ENCODE assay signal across 8 cellular contexts in genomic region chr1:203650012-203650836, GRCh38.
DNase-seq lines count a peak whose midpoint lies in the region; TF ChIP-seq lines count a peak whose summit lies in the region.

No MANE protein-coding gene starts in this region.

- in situ Hi-C loops in brain microvascular endothelial cell (cut with HindIII; ENCODE audit: low pct_ligation_motif_present, low sequenced_read_pairs) = no loop called here

- DNase-seq in AG04449 (ENCODE audit: low read depth, low spot score) (no peak), GM19238 (ENCODE audit: insufficient read length, low spot score) (peak; percentile 42), HPDE6-E6E7 (ENCODE audit: extremely low spot score) (peak; percentile 78), T1000 (lab: John Stamatoyannopoulos, UW) (peak; percentile 73), brain microvascular endothelial cell (no peak), left kidney (ENCODE audit: low read depth, low spot score) (peak; percentile 84), midbrain (lab: John Stamatoyannopoulos, UW) (no peak)
- DNase-seq in stimulated activated CD8-positive, alpha-beta memory T cell treated with anti-CD3 and anti-CD28 coated beads, Interleukin-12 subunit alpha, Interleukin-12 subunit beta, amount 100 ng/mL, for 4 hours (ENCODE audit: low read depth) = peak; percentile 53

- H3K36me3 ChIP-seq in brain microvascular endothelial cell (replicated peaks) = no peaks in the 10 kb centered on the region

- TF ChIP-seq CTCF in AG04449 (IDR thresholded peaks at IDR 0.05; ENCODE audit: insufficient read depth, low read length, missing control alignments) (no peak), brain microvascular endothelial cell (IDR thresholded peaks at IDR 0.05; ENCODE audit: low read depth, low read length, missing control alignments) (no peak)

- no peaks in the 10 kb centered on the region for H3K27me3 ChIP-seq in brain microvascular endothelial cell (replicated peaks)

- POLR2A ChIA-PET in AG04449 (lab: Yijun Ruan, JAX) = no interaction called here

- CTCF ChIA-PET in AG04449 (lab: Yijun Ruan, JAX) = interaction anchor here (1.2 to 1.3 kb wide), 2 partner anchors 144 to 146 kb away, joined by 3 read pairs; no protein-coding TSS in a partner anchor

- H3K27ac ChIP-seq in brain microvascular endothelial cell = peak overlapping the region; percentile 0

- peak overlapping the region; percentile 15 for H3K4me3 ChIP-seq in AG04449 (ENCODE audit: low read depth, low read length)
- H3K4me3 ChIP-seq in brain microvascular endothelial cell (ENCODE audit: low read depth, low read length) = peak overlapping the region; percentile 17

Comparison
In these comparisons a context has a peak if more than half of its experiments do, and no peak if none do; other contexts are left out.
1. DNase-seq: peak in GM19238 (single experiment), HPDE6-E6E7 (single experiment), T1000 (single experiment), left kidney (single experiment) and stimulated activated CD8-positive, alpha-beta memory T cell treated with anti-CD3 and anti-CD28 coated beads, Interleukin-12 subunit alpha, Interleukin-12 subunit beta, amount 100 ng/mL, for 4 hours (single experiment); none in AG04449 (single experiment), brain microvascular endothelial cell (single experiment) and midbrain (single experiment).